23 cellular contexts compared by ENCODE assay signal in genomic region chr2:54918647-54919280, GRCh38.
"Had no signal": no experiment of that assay in that cellular context is flagged by ENCODE, and none has a peak within 500 bp of the region (broad histone marks: within the 10 kb centered on the region; RNA-seq: fewer than 3 reads in every experiment).

No MANE protein-coding gene starts in this region.

- H3K4me3 Mint-ChIP-seq: mesothelial cell of epicardium; natural killer cell treated with Interleukin-12 subunit alpha and Interleukin-12 subunit beta and Interleukin-15 and Interleukin-18, amount 100 ng/mL, for 72 hours; stimulated activated naive B cell treated with anti-CD40 and anti-IgM and Interleukin-4, amounts not matched to agents 10 μg/mL and 1 μg/mL and 100 μg/mL, for 72 hours had no signal

- H3K27me3 Mint-ChIP-seq: progenitor cell of endocrine pancreas had no signal

- ATAC-seq: mucosa of descending colon; naive thymus-derived CD4-positive, alpha-beta T cell; natural killer cell treated with Interleukin-12 subunit alpha and Interleukin-12 subunit beta and Interleukin-15 and Interleukin-18, amount 100 ng/mL, for 72 hours; right lobe of liver; stimulated activated naive B cell treated with anti-CD40 and anti-IgM and Interleukin-4, amounts not matched to agents 10 μg/mL and 1 μg/mL and 100 μg/mL, for 72 hours; stimulated activated naive CD8-positive, alpha-beta T cell treated with anti-CD3 and anti-CD28 coated beads, Interleukin-15, Interleukin-2, amounts not matched to agents 100 U/mL and 50 U/mL, for 24 hours had no signal

- H3K9me3 ChIP-seq: mucosa of descending colon, ovary, right lobe of liver, testis, thyroid gland, upper lobe of left lung, vagina had no signal

- H3K4me1 Mint-ChIP-seq: mesothelial cell of epicardium; stimulated activated naive B cell treated with anti-CD40 and anti-IgM and Interleukin-4, amounts not matched to agents 10 μg/mL and 1 μg/mL and 100 μg/mL, for 72 hours had no signal

- H3K27ac ChIP-seq: left ventricle myocardium inferior, ovary, right atrium auricular region, right lobe of liver, stomach, testis, thyroid gland, transverse colon, upper lobe of left lung, vagina had no signal

- DNase-seq: islet precursor cell; left ventricle myocardium inferior; mesendoderm; mucosa of descending colon; naive thymus-derived CD4-positive, alpha-beta T cell; ovary; right lobe of liver; stimulated activated CD4-positive, alpha-beta T cell treated with anti-CD3 and anti-CD28 coated beads, Interleukin-1b, Interleukin-23, amount 100 ng/mL, for 48 hours; stimulated activated CD4-positive, alpha-beta T cell treated with anti-CD3 and anti-CD28 coated beads, Interleukin-4, amount 100 ng/mL, for 1 hour; stimulated activated naive B cell treated with anti-CD40 and anti-IgM and Interleukin-4, amounts not matched to agents 10 μg/mL and 1 μg/mL and 100 μg/mL, for 72 hours; stimulated activated naive CD8-positive, alpha-beta T cell treated with anti-CD3 and anti-CD28 coated beads, Interleukin-15, Interleukin-2, amounts not matched to agents 100 U/mL and 50 U/mL, for 24 hours; stomach; testis; thyroid gland; transverse colon; upper lobe of left lung had no signal

- H3K36me3 ChIP-seq: left ventricle myocardium inferior, ovary, right atrium auricular region, right lobe of liver, stomach, thyroid gland, transverse colon, upper lobe of left lung, vagina had no signal

- H3K4me3 ChIP-seq: left ventricle myocardium inferior, lung, mucosa of descending colon, ovary, right atrium auricular region, right lobe of liver, smooth muscle cell, stomach, testis, thyroid gland, transverse colon, upper lobe of left lung, vagina had no signal

- H3K4me1 ChIP-seq: left ventricle myocardium inferior, right atrium auricular region, right lobe of liver, stomach, testis, thyroid gland, transverse colon, upper lobe of left lung, vagina had no signal

- H3K27ac Mint-ChIP-seq: mesothelial cell of epicardium; naive thymus-derived CD4-positive, alpha-beta T cell; natural killer cell treated with Interleukin-12 subunit alpha and Interleukin-12 subunit beta and Interleukin-15 and Interleukin-18, amount 100 ng/mL, for 72 hours; progenitor cell of endocrine pancreas; stimulated activated naive B cell treated with anti-CD40 and anti-IgM and Interleukin-4, amounts not matched to agents 10 μg/mL and 1 μg/mL and 100 μg/mL, for 72 hours had no signal

- H3K27me3 ChIP-seq: ovary, right atrium auricular region, right lobe of liver, stomach, testis, thyroid gland, transverse colon, upper lobe of left lung, vagina had no signal

- H3K36me3 Mint-ChIP-seq: mesothelial cell of epicardium had no signal

- H3K9me3 Mint-ChIP-seq: natural killer cell treated with Interleukin-12 subunit alpha and Interleukin-12 subunit beta and Interleukin-15 and Interleukin-18, amount 100 ng/mL, for 72 hours had no signal

- H3K4me2 ChIP-seq: smooth muscle cell had no signal
